In genomic region chr12:111768159-111768895, GRCh38 we compare ENCODE assay signal across 11 cellular contexts. TPM values are rescaled to one million over a fixed set of nuclear protein-coding genes. Genes with fewer than 3 reads are reported as not detected.
A peak's percentile ranks its signal among the peaks of the same experiment; 100 is the strongest.
DNase-seq lines count a peak whose midpoint lies in the region; ATAC-seq, FAIRE-seq and TF ChIP-seq lines count a peak whose summit lies in the region.
"Had no signal": no experiment of that assay in that cellular context is flagged by ENCODE, and none has a peak within 500 bp of the region (broad histone marks: within the 10 kb centered on the region; RNA-seq: fewer than 3 reads in every experiment).

No MANE protein-coding gene starts in this region.

- H2BK12ac ChIP-seq in H1 (ENCODE audit: low read depth, low read length) = peak overlapping the region; percentile 55; the same call in 1 of the 2 replicates

- H4K5ac ChIP-seq in H1 (ENCODE audit: insufficient read length, low read depth, low read length) = no peak overlapping the region

- no peak for DNase-seq in right atrium auricular region (ENCODE audit: low spot score)
- DNase-seq in cardiac septum (ENCODE audit: low spot score) = no peak
- DNase-seq in H1 (ENCODE audit: low read depth in 1 of 2, low spot score in 2 of 2) = no peak
- no peak for DNase-seq in uterus
- no peak for DNase-seq in LoVo (ENCODE audit: low spot score)
- DNase-seq: activated CD4-positive, alpha-beta memory T cell treated with anti-CD3 and anti-CD28 coated beads for 36 hours; CD8-positive, alpha-beta memory T cell had no signal

- peaks cover 27% of the 10 kb centered on the region for H3K27me3 Mint-ChIP-seq in activated T-helper 17 cell treated with anti-CD3 and anti-CD28 coated beads, Interleukin-2, amount 50 U/mL, for 72 hours

- intact Hi-C loops in cardiac septum (cut with DNase I) (no loop called here), uterus (cut with DNase I; ENCODE audit: low total_unique reads) (no loop called here)

- no peak overlapping the region for H3K4ac ChIP-seq in H1 (replicated peaks; ENCODE audit: insufficient read length, low read depth, low read length)

- no peak for TF ChIP-seq CTCF in right atrium auricular region (IDR thresholded peaks at IDR 0.05)
- TF ChIP-seq CTCF in H1 (IDR thresholded peaks at IDR 0.05; ENCODE audit: control extremely low read depth in 1 of 3, insufficient read depth in 1 of 3, low read depth in 1 of 3, low read length in 3 of 3) = no peak
- TF ChIP-seq CTCF in uterus (IDR thresholded peaks at IDR 0.05) = no peak

- TF ChIP-seq POLR2A in H1 (IDR thresholded peaks at IDR 0.05; ENCODE audit: control extremely low read depth in 1 of 2, low read depth in 2 of 2, low read length in 2 of 2) = no peak
- no peak for TF ChIP-seq POLR2A in uterus (IDR thresholded peaks at IDR 0.05)

- H3K27ac ChIP-seq in right atrium auricular region (peak overlapping the region in 1 of 2 donors; percentile 91), H1 (ENCODE audit: low read depth, low read length) (no peak overlapping the region), muscle layer of duodenum (ENCODE audit: low read length) (peak overlapping the region; percentile 68), uterus (peak overlapping the region; percentile 83 to 92)
- H3K27ac ChIP-seq: KMS-11 had no signal

- H3K4me1 Mint-ChIP-seq in activated T-helper 17 cell treated with anti-CD3 and anti-CD28 coated beads, Interleukin-2, amount 50 U/mL, for 72 hours = peaks cover 13% of the 10 kb centered on the region

- TF ChIP-seq RAD21 in H1 (IDR thresholded peaks at IDR 0.05 in 1 of 2, conservative IDR thresholded peaks at IDR 0.05 in 1 of 2; ENCODE audit: low read depth in 2 of 2, low read length in 2 of 2) = no peak

- TF ChIP-seq EP300 in H1 (IDR thresholded peaks at IDR 0.05; ENCODE audit: borderline replicate concordance in 1 of 2, low read depth in 2 of 2, low read length in 2 of 2) = no peak

- peaks cover 0 to 17% of the 10 kb centered on the region in 2 experiments; a peak in 1 of 4 replicates for H3K79me2 ChIP-seq in H1 (ENCODE audit: control insufficient read depth in 1 of 2, insufficient read depth in 2 of 2, low read length in 2 of 2)

- H3K14ac ChIP-seq in H1 (ENCODE audit: insufficient read length) = no peak overlapping the region

- H3K4me2 ChIP-seq in H1 (ENCODE audit: insufficient read depth in 1 of 2, low read depth in 2 of 2, low read length in 2 of 2) = peak overlapping the region; percentile 82 to 98
- H3K4me2 ChIP-seq: KMS-11 had no signal

- H2AFZ ChIP-seq in H1 (ENCODE audit: low read length) = no peak overlapping the region

- CTCF ChIA-PET in H1 (lab: Charles Lee; ENCODE audit: partially characterized antibody) = interaction anchor here (0.7 to 2.9 kb wide), 8 partner anchors 9 to 777 kb away, joined by 3 to 12 read pairs (median 4); no protein-coding TSS in a partner anchor

- H4K20me1 ChIP-seq in H1 (replicated peaks in 1 of 2; ENCODE audit: control insufficient read depth in 1 of 2, insufficient read depth in 2 of 2, low read length in 2 of 2) = no peaks in the 10 kb centered on the region

- H3K9me3 Mint-ChIP-seq in activated T-helper 17 cell treated with anti-CD3 and anti-CD28 coated beads, Interleukin-2, amount 50 U/mL, for 72 hours = no peaks in the 10 kb centered on the region
- H3K9me3 Mint-ChIP-seq: activated CD4-positive, alpha-beta memory T cell treated with anti-CD3 and anti-CD28 coated beads for 36 hours had no signal

- peak overlapping the region; percentile 75 to 90 for H3K4me3 ChIP-seq in right atrium auricular region
- peak overlapping the region in 2 of 4 experiments; percentile 62 to 70; a peak in 2 of 8 replicates for H3K4me3 ChIP-seq in H1 (ENCODE audit: extremely low read depth in 1 of 4, insufficient read depth in 2 of 4, low read depth in 3 of 4, low read length in 4 of 4)
- H3K4me3 ChIP-seq in muscle layer of duodenum (ENCODE audit: low read depth in 1 of 2, low read length in 2 of 2) = peak overlapping the region; percentile 87 to 92
- H3K4me3 ChIP-seq in uterus = peak overlapping the region in 1 of 2 donors; percentile 86

- no peak for ATAC-seq in activated T-helper 17 cell treated with anti-CD3 and anti-CD28 coated beads, Interleukin-2, amount 50 U/mL, for 72 hours (replicated peaks)
- ATAC-seq in HG02884 (IDR thresholded peaks at IDR 0.05; ENCODE audit: unreplicated experiment) = no peak

- H2BK15ac ChIP-seq in H1 (ENCODE audit: low read length) = no peak overlapping the region

- H4K8ac ChIP-seq in H1 (ENCODE audit: extremely low read depth, insufficient read depth, low read length) = no peak overlapping the region

- H3K9me3 ChIP-seq in right atrium auricular region (no peaks in the 10 kb centered on the region), H1 (ENCODE audit: insufficient read depth in 2 of 2, low read depth in 1 of 2, low read length in 1 of 2) (peaks cover 0 to 4% of the 10 kb centered on the region in 2 experiments; a peak in 2 of 4 replicates), muscle layer of duodenum (ENCODE audit: control insufficient read depth in 1 of 2, low read length in 2 of 2) (no peaks in the 10 kb centered on the region), uterus (no peaks in the 10 kb centered on the region)

- H3K4me1 ChIP-seq in right atrium auricular region (peaks cover 0 to 35% of the 10 kb centered on the region in 2 donors), H1 (replicated peaks in 1 of 4; ENCODE audit: control insufficient read depth in 3 of 4, insufficient read depth in 4 of 4, low read length in 3 of 4) (peaks cover 0 to 8% (median 3%) of the 10 kb centered on the region in 4 experiments; a peak in 4 of 7 replicates), muscle layer of duodenum (ENCODE audit: control insufficient read depth in 1 of 2, insufficient read depth in 2 of 2, low read length in 2 of 2) (peaks cover 6 to 44% of the 10 kb centered on the region in 2 donors), uterus (peaks cover 10 to 13% of the 10 kb centered on the region in 2 donors)

- no peaks in the 10 kb centered on the region for H3K36me3 Mint-ChIP-seq in activated T-helper 17 cell treated with anti-CD3 and anti-CD28 coated beads, Interleukin-2, amount 50 U/mL, for 72 hours (ENCODE audit: low read depth)

- H3K23ac ChIP-seq in H1 (ENCODE audit: insufficient read length) = no peak overlapping the region

- H2BK120ac ChIP-seq in H1 (replicated peaks; ENCODE audit: low read depth, low read length) = no peak overlapping the region

- WGBS in H1 (ENCODE audit: extremely low coverage in 1 of 2, insufficient coverage in 1 of 2, insufficient read length in 1 of 2, insufficient replicate concordance in 2 of 2, low coverage in 1 of 2, low lambda C conversion rate in 2 of 2, missing lambda C conversion rate in 1 of 2), 2 experiments = 94% methylated on average over 9 of the region's 9 CpGs; no CpG with 5 or more reads in 1 of the 2 experiments

- H3K9ac ChIP-seq in H1 (replicated peaks in 1 of 4; ENCODE audit: extremely low read depth in 1 of 4, low read depth in 3 of 4, low read length in 3 of 4) = no peak overlapping the region
- H3K9ac ChIP-seq: KMS-11 had no signal

- H3K4me3 Mint-ChIP-seq in activated T-helper 17 cell treated with anti-CD3 and anti-CD28 coated beads, Interleukin-2, amount 50 U/mL, for 72 hours = no peak overlapping the region

- no peak overlapping the region for H2AK5ac ChIP-seq in H1 (ENCODE audit: low read depth, low read length)

- no peak overlapping the region for H3K18ac ChIP-seq in H1 (ENCODE audit: extremely low read depth, low read length)

- H3K23me2 ChIP-seq in H1 (ENCODE audit: low read depth, low read length) = peaks cover 9% of the 10 kb centered on the region

- H2BK5ac ChIP-seq in H1 (ENCODE audit: low read depth, low read length) = no peak overlapping the region

- no peak overlapping the region for H3K27ac Mint-ChIP-seq in activated T-helper 17 cell treated with anti-CD3 and anti-CD28 coated beads, Interleukin-2, amount 50 U/mL, for 72 hours
- H3K27ac Mint-ChIP-seq: activated CD4-positive, alpha-beta memory T cell treated with anti-CD3 and anti-CD28 coated beads for 36 hours; CD8-positive, alpha-beta memory T cell had no signal

- H3K27me3 ChIP-seq in right atrium auricular region = no peaks in the 10 kb centered on the region
- H3K27me3 ChIP-seq in H1 (replicated peaks in 1 of 4; ENCODE audit: control insufficient read depth in 3 of 4, extremely low read depth in 1 of 4, insufficient read depth in 3 of 4, low read length in 3 of 4) = peaks cover 0 to 5% (median 0%) of the 10 kb centered on the region in 4 experiments; a peak in 3 of 7 replicates
- no peaks in the 10 kb centered on the region for H3K27me3 ChIP-seq in muscle layer of duodenum (ENCODE audit: low read depth, low read length)
- no peaks in the 10 kb centered on the region for H3K27me3 ChIP-seq in uterus

- no peak for FAIRE-seq in H1 (lab: Jason Lieb, UNC)

- no peak overlapping the region for H2BK20ac ChIP-seq in H1 (ENCODE audit: low read length)

- H3K56ac ChIP-seq in H1 (replicated peaks; ENCODE audit: insufficient read length, low read depth, low read length) = no peak overlapping the region

- H3K36me3 ChIP-seq in right atrium auricular region (no peaks in the 10 kb centered on the region), H1 (ENCODE audit: control insufficient read depth in 2 of 4, insufficient read depth in 4 of 4, low read length in 3 of 4) (no peaks in the 10 kb centered on the region), muscle layer of duodenum (ENCODE audit: control insufficient read depth in 1 of 2, insufficient read depth in 2 of 2, low read length in 2 of 2) (no peaks in the 10 kb centered on the region), uterus (no peaks in the 10 kb centered on the region)

- H3K79me1 ChIP-seq in H1 (ENCODE audit: low read depth, low read length) = 0 out of 2 replicates have a peak, but pooled peaks cover 2% of the 10 kb centered on the region

- H4K91ac ChIP-seq in H1 (replicated peaks; ENCODE audit: insufficient read length, low read length) = no peak overlapping the region

- POLR2A ChIA-PET in H1 (lab: Charles Lee; ENCODE audit: partially characterized antibody) = interaction anchor here (0.9 to 3.4 kb wide), 15 partner anchors 8 to 246 kb away, joined by 3 to 21 read pairs (median 5); partner anchors contain the start of genes ERP29, MAPKAPK5 and TMEM116

TF ChIP-seq in H1, 55 proteins besides CTCF, POLR2A, EP300 and RAD21 (continues in another document):
- no peak for TF ChIP-seq GTF2F1 (IDR thresholded peaks at IDR 0.05; ENCODE audit: borderline replicate concordance, low read depth, low read length)

RNA-seq across cellular contexts. Expression of gene ALDH2, which starts 1.6 kb away (rescaled TPM):
- 100 to 1,000 TPM; 157 to 158 TPM for total RNA-seq in right atrium auricular region
- total RNA-seq in cardiac septum = 168 TPM
- total RNA-seq in H1 (2021; fragmentation: NEBNext Ultra II Directional; extraction: Animal tissue kit (Norgen Biotek cat#: 25700)) = 40.4 and 43.8 TPM in 2 replicates
- 25.4 and 31.3 TPM in 2 replicates for polyA plus RNA-seq in H1 (2011; rRNA removed)
- 37.7 TPM for polyA plus RNA-seq in H1 (2011; cell fraction: cytosol; rRNA removed)
- 41.1 TPM for polyA plus RNA-seq in H1 (2011; cell fraction: nucleus; rRNA removed)
- polyA plus RNA-seq in H1 (2012, experiment 1 of 2) = 46.3 to 57.1 TPM (median 49.9 TPM) in 4 replicates
- polyA plus RNA-seq in H1 (2012, experiment 2 of 2) = 26.2 TPM
- 11.5 TPM for polyA plus RNA-seq in H1 (2013, experiment 1 of 2)
- 11.0 TPM for polyA plus RNA-seq in H1 (2013, experiment 2 of 2)
- 25.8 and 36.1 TPM in 2 replicates for polyA minus RNA-seq in H1 (2011; rRNA and poly(A)+ RNA removed)
- 28.1 TPM for polyA minus RNA-seq in H1 (2011; cell fraction: cytosol; rRNA and poly(A)+ RNA removed)
- 13.7 TPM for polyA minus RNA-seq in H1 (2011; cell fraction: nucleus; rRNA and poly(A)+ RNA removed)
- total RNA-seq in uterus = 100 to 1,000 TPM in 1 of 4 donors, 10 to 100 TPM in 3; 13.1 to 102 (median 73.5) TPM
- 1 to 10 TPM in 1 of 2 donors, under 1 TPM in 1; 0.43 to 2.0 TPM for total RNA-seq in activated T-helper 17 cell treated with anti-CD3 and anti-CD28 coated beads, Interleukin-2, amount 50 U/mL, for 72 hours

Comparison
In these comparisons a context has a peak if more than half of its experiments do, and no peak if none do; other contexts are left out.
1. RNA of gene ALDH2, which starts 1.6 kb away (total RNA-seq): 168 TPM in cardiac septum (single experiment), 157 to 158 TPM in right atrium auricular region, 13.1 to 102 TPM in uterus and 40.4 to 43.8 TPM in H1; 0.43 to 2.0 TPM in activated T-helper 17 cell treated with anti-CD3 and anti-CD28 coated beads, Interleukin-2, amount 50 U/mL, for 72 hours; every median in the first group is over 4 times any median in the second.